In genomic region chr12:49805409-49805808, GRCh38 we compare ENCODE assay signal across 7 cellular contexts.
"Had no signal": no experiment of that assay in that cellular context is flagged by ENCODE, and none has a peak within 500 bp of the region (broad histone marks: within the 10 kb centered on the region; RNA-seq: fewer than 3 reads in every experiment).

No MANE protein-coding gene starts in this region.

- H3K4me3 ChIP-seq: GM23248, HAP-1, K562 had no signal

- H3K4me1 ChIP-seq: HAP-1 had no signal

- ATAC-seq: HCT116, K562 had no signal

- H3K27ac ChIP-seq: GM23248 had no signal

- H3K36me3 ChIP-seq: HAP-1 had no signal

- H3K9me3 ChIP-seq: HAP-1 had no signal

- DNase-seq: GM23248, GOT3, H7, IMR-90 had no signal
